In the genomic region with DNA sequence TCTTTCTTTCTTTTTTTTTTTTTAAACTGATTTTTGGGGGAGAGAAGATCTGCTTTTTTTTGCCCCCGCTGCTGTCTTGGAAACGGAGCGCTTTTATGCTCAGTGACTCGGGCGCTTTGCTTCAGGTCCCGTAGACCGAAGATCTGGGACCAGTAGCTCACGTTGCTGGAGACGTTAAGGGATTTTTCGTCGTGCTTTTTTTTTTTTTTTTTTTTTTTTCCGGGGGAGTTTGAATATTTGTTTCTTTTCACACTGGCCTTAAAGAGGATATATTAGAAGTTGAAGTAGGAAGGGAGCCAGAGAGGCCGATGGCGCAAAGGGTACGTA, we compare ENCODE assay signal across 8 cellular contexts. TPM values are rescaled to one million over a fixed set of nuclear protein-coding genes. Genes with fewer than 3 reads are reported as not detected.
A peak's percentile ranks its signal among the peaks of the same experiment; 100 is the strongest.
DNase-seq lines count a peak whose midpoint lies in the region; ATAC-seq and TF ChIP-seq lines count a peak whose summit lies in the region.

No MANE protein-coding gene starts in this region.

- TF ChIP-seq CTCF in MCF 10A (IDR thresholded peaks at IDR 0.05; ENCODE audit: unreplicated experiment) (no peak), omental fat pad (IDR thresholded peaks at IDR 0.05) (no peak)

- peaks cover 36% of the 10 kb centered on the region for H3K4me1 Mint-ChIP-seq in activated naive CD4-positive, alpha-beta T cell treated with anti-CD3 and anti-CD28 coated beads for 36 hours (ENCODE audit: low read depth)
- peaks cover 6% of the 10 kb centered on the region for H3K4me1 Mint-ChIP-seq in MCF 10A (ENCODE audit: insufficient read depth, unreplicated experiment)

- H3K4me3 ChIP-seq in urinary bladder (ENCODE audit: low read depth, low read length): peak overlapping the region; percentile 62

- ATAC-seq in GM18868 (IDR thresholded peaks at IDR 0.05; ENCODE audit: unreplicated experiment) (no peak), omental fat pad (ENCODE audit: low FRiP score) (no peak)

- WGBS in urinary bladder: 3% methylated on average over 15 of the region's 15 CpGs

- peaks cover 82% of the 10 kb centered on the region for H3K27me3 Mint-ChIP-seq in activated naive CD4-positive, alpha-beta T cell treated with anti-CD3 and anti-CD28 coated beads for 36 hours (ENCODE audit: low read depth)
- H3K27me3 Mint-ChIP-seq in MCF 10A (ENCODE audit: insufficient read depth, unreplicated experiment): no peaks in the 10 kb centered on the region

- no TSS peak for BruUV-seq in MCF 10A (replicated peaks; lab: Mats Ljungman, UMichigan)

- H3K4me3 Mint-ChIP-seq in activated naive CD4-positive, alpha-beta T cell treated with anti-CD3 and anti-CD28 coated beads for 36 hours: peak overlapping the region; percentile 9
- peak overlapping the region; percentile 84 for H3K4me3 Mint-ChIP-seq in MCF 10A (ENCODE audit: unreplicated experiment)

- H3K9me3 Mint-ChIP-seq in activated naive CD4-positive, alpha-beta T cell treated with anti-CD3 and anti-CD28 coated beads for 36 hours: no peaks in the 10 kb centered on the region
- no peaks in the 10 kb centered on the region for H3K9me3 Mint-ChIP-seq in MCF 10A (ENCODE audit: unreplicated experiment)

- POLR2A ChIA-PET in MCF 10A (lab: Yijun Ruan, JAX): interaction anchor here (0.6 to 5.0 kb wide), 20 partner anchors 9 to 1215 kb away, joined by 3 to 48 read pairs (median 5); no protein-coding TSS in a partner anchor

- no peak for DNase-seq in activated naive CD4-positive, alpha-beta T cell treated with anti-CD3 and anti-CD28 coated beads for 36 hours
- DNase-seq in activated naive CD4-positive, alpha-beta T cell (lab: John Stamatoyannopoulos, UW): no peak
- DNase-seq in MCF 10A (ENCODE audit: unreplicated experiment): no peak
- DNase-seq in lung microvascular endothelial cell (ENCODE audit: low read depth in 2 of 2): peak; percentile 29 to 61
- DNase-seq in H4 (ENCODE audit: low spot score): no peak
- no peak for DNase-seq in omental fat pad (ENCODE audit: low spot score)

- no peaks in the 10 kb centered on the region for H3K4me1 ChIP-seq in urinary bladder (ENCODE audit: insufficient read depth)

- intact Hi-C loops in activated naive CD4-positive, alpha-beta T cell treated with anti-CD3 and anti-CD28 coated beads for 36 hours (cut with micrococcal nuclease): loop anchor here (2.0 kb wide), 1 partner anchor 143 kb away; no protein-coding TSS in a partner anchor
- intact Hi-C loops in MCF 10A (cut with micrococcal nuclease): loop anchor here (1.0 kb wide), 2 partner anchors 60 to 140 kb away; no protein-coding TSS in a partner anchor

- H3K27ac ChIP-seq in urinary bladder (ENCODE audit: low read depth): peak overlapping the region; percentile 28

- CTCF ChIA-PET in activated naive CD4-positive, alpha-beta T cell treated with anti-CD3 and anti-CD28 coated beads for 36 hours (lab: Charles Lee): no interaction called here
- CTCF ChIA-PET in MCF 10A (lab: Yijun Ruan, JAX): interaction anchor here (0.6 to 1.4 kb wide), 9 partner anchors 18 to 1181 kb away, joined by 3 to 6 read pairs (median 3); no protein-coding TSS in a partner anchor

- H3K36me3 ChIP-seq in urinary bladder (ENCODE audit: insufficient read depth): no peaks in the 10 kb centered on the region

- no peak overlapping the region for H3K27ac Mint-ChIP-seq in activated naive CD4-positive, alpha-beta T cell treated with anti-CD3 and anti-CD28 coated beads for 36 hours
- H3K27ac Mint-ChIP-seq in MCF 10A (ENCODE audit: low read depth, unreplicated experiment): peak overlapping the region; percentile 89

- no peaks in the 10 kb centered on the region for H3K36me3 Mint-ChIP-seq in activated naive CD4-positive, alpha-beta T cell treated with anti-CD3 and anti-CD28 coated beads for 36 hours (ENCODE audit: low read depth)
- H3K36me3 Mint-ChIP-seq in MCF 10A (ENCODE audit: insufficient read depth, unreplicated experiment): peaks cover 29% of the 10 kb centered on the region

RNA-seq across cellular contexts. Expression of gene MEIS1, which starts 0.6 kb away (rescaled TPM):
- not detected for total RNA-seq in activated naive CD4-positive, alpha-beta T cell treated with anti-CD3 and anti-CD28 coated beads for 36 hours
- 4.1 and 4.4 TPM in 2 replicates for total RNA-seq in MCF 10A (2022)
- 8.1 and 8.9 TPM in 2 replicates for total RNA-seq in lung microvascular endothelial cell
- total RNA-seq in urinary bladder: 213 TPM
- polyA plus RNA-seq in urinary bladder: 46.5 TPM
- total RNA-seq in H4 (2014; rRNA removed; shearing (Covaris generic)): 3.4 and 3.6 TPM in 2 replicates
- 10 to 100 TPM; 19.8 to 67.3 (median 46.3) TPM for total RNA-seq in omental fat pad

Comparison
In these comparisons a context has a peak if more than half of its experiments do, and no peak if none do; other contexts are left out.
1. DNase-seq: peak in lung microvascular endothelial cell (2 of 2); none in activated naive CD4-positive, alpha-beta T cell treated with anti-CD3 and anti-CD28 coated beads for 36 hours (single experiment), activated naive CD4-positive, alpha-beta T cell (0 of 4), MCF 10A (single experiment), H4 (single experiment) and omental fat pad (single experiment).